In genomic region chr3:33173672-33174071, GRCh38 we compare ENCODE assay signal across 18 cellular contexts. TPM values are rescaled to one million over a fixed set of nuclear protein-coding genes. Genes with fewer than 3 reads are reported as not detected.
"Had no signal": no experiment of that assay in that cellular context is flagged by ENCODE, and none has a peak within 500 bp of the region (broad histone marks: within the 10 kb centered on the region; RNA-seq: fewer than 3 reads in every experiment).

No MANE protein-coding gene starts in this region.

- H3K4me1 ChIP-seq: Peyer's patch had no signal

- H3K4me3 ChIP-seq: MG63, Peyer's patch had no signal

- H3K9me3 ChIP-seq: MG63, Peyer's patch had no signal

- H3K27ac ChIP-seq: Peyer's patch, RWPE1 had no signal

- DNase-seq: activated CD4-positive, alpha-beta T cell treated with anti-CD3 and anti-CD28 coated beads for 1 hour; activated CD4-positive, alpha-beta T cell treated with anti-CD3 and anti-CD28 coated beads, Interleukin-2, amount 10 ng/mL, durations not matched to agents 24 days and 14 days; activated CD4-positive, alpha-beta T cell treated with anti-CD3 and anti-CD28 coated beads, Interleukin-2, amount 50 U/mL, for 48 hours; activated CD8-positive, alpha-beta memory T cell treated with anti-CD3 and anti-CD28 coated beads, Interleukin-2, amount 10 ng/mL, durations not matched to agents 7 days and 5 days; activated effector memory CD4-positive, alpha-beta T cell treated with Interleukin-2 at 50 U/mL for 16 hours; activated naive CD4-positive, alpha-beta T cell; activated T-cell treated with anti-CD3 and anti-CD28 coated beads, Interleukin-2, amount 50 U/mL, for 24 hours; MG63; MV-4-11; NCI-H1436; NCI-H187; NCI-H69; Peyer's patch; T-helper 17 cell; T-helper 9 cell had no signal

- ATAC-seq: activated CD8-positive, alpha-beta memory T cell treated with anti-CD3 and anti-CD28 coated beads, Interleukin-2, amount 10 ng/mL, durations not matched to agents 7 days and 5 days; T-helper 17 cell; WTC11 had no signal

- H3K36me3 ChIP-seq: MG63, Peyer's patch had no signal

- H3K27me3 ChIP-seq: MG63, Peyer's patch had no signal

RNA-seq across cellular contexts. Expression of gene SUSD5, which starts 44.9 kb away (rescaled TPM):
- total RNA-seq: activated CD4-positive, alpha-beta T cell treated with anti-CD3 and anti-CD28 coated beads, Interleukin-2, amount 10 ng/mL, durations not matched to agents 24 days and 14 days; activated CD8-positive, alpha-beta memory T cell treated with anti-CD3 and anti-CD28 coated beads, Interleukin-2, amount 10 ng/mL, durations not matched to agents 7 days and 5 days; activated T-helper 1 cell treated with anti-CD3 and anti-CD28 coated beads, Interleukin-12 subunit alpha, Interleukin-12 subunit beta, Interleukin-2, Interleukin-4 antibody, amounts not matched to agents 30 ng/mL and 10 ng/mL and 1 ng/mL, durations not matched to agents 14 hours and 24 hours and 36 hours; T-helper 17 cell had no signal
